8 cellular contexts compared by ENCODE assay signal in genomic region chrX:39814391-39814790, GRCh38.
DNase-seq lines count a peak whose midpoint lies in the region; ATAC-seq and TF ChIP-seq lines count a peak whose summit lies in the region.

No MANE protein-coding gene starts in this region.

- H3K27ac Mint-ChIP-seq in activated naive CD4-positive, alpha-beta T cell treated with anti-CD3 and anti-CD28 coated beads, Interleukin-2, amount 50 U/mL, for 72 hours, result no peak overlapping the region
- no peak overlapping the region for H3K27ac Mint-ChIP-seq in activated T-helper 2 cell treated with anti-CD3 and anti-CD28 coated beads, Interferon-gamma antibody, Interleukin-2, Interleukin-4, amounts not matched to agents 10 μg/mL and 5 μg/mL and 100 μg/mL, durations not matched to agents 14 hours and 24 hours and 36 hours

- peak; percentile 60 for TF ChIP-seq CTCF in left ventricle myocardium inferior (IDR thresholded peaks at IDR 0.05; ENCODE audit: borderline replicate concordance)
- peak; percentile 36 to 58 (median 42) for TF ChIP-seq CTCF in transverse colon (IDR thresholded peaks at IDR 0.05)

- no peaks in the 10 kb centered on the region for H3K27me3 ChIP-seq in left ventricle myocardium inferior (ENCODE audit: low read depth)
- H3K27me3 ChIP-seq in transverse colon, result no peaks in the 10 kb centered on the region

- peaks cover 17% of the 10 kb centered on the region for H3K4me1 ChIP-seq in left ventricle myocardium inferior
- peaks cover 0 to 4% (median 0%) of the 10 kb centered on the region in 4 donors for H3K4me1 ChIP-seq in transverse colon

- H3K9me3 ChIP-seq in left ventricle myocardium inferior (replicated peaks), result no peaks in the 10 kb centered on the region
- H3K9me3 ChIP-seq in transverse colon, result no peaks in the 10 kb centered on the region

- in situ Hi-C loops in transverse colon (cut with MboI; ENCODE audit: low pct_ligation_motif_present in 1 of 4, low pct_unique_long_range_greater_than_20kb in 1 of 4, low sequenced_read_pairs in 3 of 4), result no loop called here

- no peak overlapping the region for H3K4me3 Mint-ChIP-seq in activated T-helper 2 cell treated with anti-CD3 and anti-CD28 coated beads, Interferon-gamma antibody, Interleukin-2, Interleukin-4, amounts not matched to agents 10 μg/mL and 5 μg/mL and 100 μg/mL, durations not matched to agents 14 hours and 24 hours and 36 hours (ENCODE audit: low read depth)

- WGBS in transverse colon (ENCODE audit: low coverage in 1 of 2), 2 donors, result 30% methylated on average over 2 to 4 of the region's 4 CpGs

- H3K4me3 ChIP-seq in left ventricle myocardium inferior (no peak overlapping the region), transverse colon (no peak overlapping the region)

- H3K9me3 Mint-ChIP-seq in activated naive CD4-positive, alpha-beta T cell treated with anti-CD3 and anti-CD28 coated beads, Interleukin-2, amount 50 U/mL, for 72 hours, result no peaks in the 10 kb centered on the region
- no peaks in the 10 kb centered on the region for H3K9me3 Mint-ChIP-seq in activated T-helper 2 cell treated with anti-CD3 and anti-CD28 coated beads, Interferon-gamma antibody, Interleukin-2, Interleukin-4, amounts not matched to agents 10 μg/mL and 5 μg/mL and 100 μg/mL, durations not matched to agents 14 hours and 24 hours and 36 hours

- TF ChIP-seq POLR2A in transverse colon (IDR thresholded peaks at IDR 0.05), result no peak

- peak; percentile 29 for DNase-seq in activated naive CD4-positive, alpha-beta T cell treated with Interleukin-2 at 50 U/mL for 16 hours
- no peak for DNase-seq in activated naive CD4-positive, alpha-beta T cell treated with anti-CD3 and anti-CD28 coated beads, Interleukin-2, amount 50 U/mL, for 72 hours (ENCODE audit: low spot score in 2 of 2)
- DNase-seq in NCI-H524 treated with DMSO at 0.1 percent for 48 hours (lab: John Stamatoyannopoulos, UW), result peak; percentile 37
- peak; percentile 19 for DNase-seq in activated T-helper 2 cell treated with anti-CD3 and anti-CD28 coated beads, Interferon-gamma antibody, Interleukin-2, Interleukin-4, amounts not matched to agents 10 μg/mL and 5 μg/mL and 100 μg/mL, durations not matched to agents 14 hours and 24 hours and 36 hours (ENCODE audit: low spot score)
- no peak for DNase-seq in left ventricle myocardium inferior
- DNase-seq in transverse colon, result peak; percentile 27
- DNase-seq in iPS-NIHi11 (ENCODE audit: low spot score), result no peak

- H3K4me1 Mint-ChIP-seq in activated T-helper 2 cell treated with anti-CD3 and anti-CD28 coated beads, Interferon-gamma antibody, Interleukin-2, Interleukin-4, amounts not matched to agents 10 μg/mL and 5 μg/mL and 100 μg/mL, durations not matched to agents 14 hours and 24 hours and 36 hours (ENCODE audit: low read depth), result peaks cover 33% of the 10 kb centered on the region

- no peaks in the 10 kb centered on the region for H3K36me3 Mint-ChIP-seq in activated naive CD4-positive, alpha-beta T cell treated with anti-CD3 and anti-CD28 coated beads, Interleukin-2, amount 50 U/mL, for 72 hours
- no peaks in the 10 kb centered on the region for H3K36me3 Mint-ChIP-seq in activated T-helper 2 cell treated with anti-CD3 and anti-CD28 coated beads, Interferon-gamma antibody, Interleukin-2, Interleukin-4, amounts not matched to agents 10 μg/mL and 5 μg/mL and 100 μg/mL, durations not matched to agents 14 hours and 24 hours and 36 hours (ENCODE audit: low read depth)

- H3K27ac ChIP-seq in left ventricle myocardium inferior (replicated peaks), result peak overlapping the region; percentile 78
- peak overlapping the region in 2 of 4 donors; percentile 33 to 34 for H3K27ac ChIP-seq in transverse colon

- intact Hi-C loops in activated T-helper 2 cell treated with anti-CD3 and anti-CD28 coated beads, Interferon-gamma antibody, Interleukin-2, Interleukin-4, amounts not matched to agents 10 μg/mL and 5 μg/mL and 100 μg/mL, durations not matched to agents 14 hours and 24 hours and 36 hours (cut with micrococcal nuclease), result loop anchor here (10.0 kb wide), 3 partner anchors 80 to 280 kb away; partner anchors contain the start of gene BCOR
- intact Hi-C loops in left ventricle myocardium inferior (cut with micrococcal nuclease), result loop anchor here (10.0 kb wide), 2 partner anchors 80 to 270 kb away; no protein-coding TSS in a partner anchor
- intact Hi-C loops in transverse colon (cut with DNase I; ENCODE audit: low total_unique reads), result no loop called here

- TF ChIP-seq EP300 in transverse colon (IDR thresholded peaks at IDR 0.05; ENCODE audit: low read depth), result no peak

- no peaks in the 10 kb centered on the region for H3K27me3 Mint-ChIP-seq in activated T-helper 2 cell treated with anti-CD3 and anti-CD28 coated beads, Interferon-gamma antibody, Interleukin-2, Interleukin-4, amounts not matched to agents 10 μg/mL and 5 μg/mL and 100 μg/mL, durations not matched to agents 14 hours and 24 hours and 36 hours (ENCODE audit: low read depth)

- ATAC-seq in activated naive CD4-positive, alpha-beta T cell treated with anti-CD3 and anti-CD28 coated beads, Interleukin-2, amount 50 U/mL, for 72 hours, result no peak
- no peak for ATAC-seq in GM19467 (IDR thresholded peaks at IDR 0.05; ENCODE audit: unreplicated experiment)

- H3K36me3 ChIP-seq in left ventricle myocardium inferior, result no peaks in the 10 kb centered on the region
- H3K36me3 ChIP-seq in transverse colon, result no peaks in the 10 kb centered on the region

Comparison
In these comparisons a context has a peak if more than half of its experiments do, and no peak if none do; other contexts are left out.
1. DNase-seq: peak in activated naive CD4-positive, alpha-beta T cell treated with Interleukin-2 at 50 U/mL for 16 hours (single experiment), NCI-H524 treated with DMSO at 0.1 percent for 48 hours (single experiment), activated T-helper 2 cell treated with anti-CD3 and anti-CD28 coated beads, Interferon-gamma antibody, Interleukin-2, Interleukin-4, amounts not matched to agents 10 μg/mL and 5 μg/mL and 100 μg/mL, durations not matched to agents 14 hours and 24 hours and 36 hours (single experiment) and transverse colon (single experiment); none in activated naive CD4-positive, alpha-beta T cell treated with anti-CD3 and anti-CD28 coated beads, Interleukin-2, amount 50 U/mL, for 72 hours (0 of 2), left ventricle myocardium inferior (single experiment) and iPS-NIHi11 (single experiment).